ENCODE assay signal across 13 cellular contexts in genomic region chr14:24435192-24435810, GRCh38. TPM values are rescaled to one million over a fixed set of nuclear protein-coding genes. Genes with fewer than 3 reads are reported as not detected.
DNase-seq lines count a peak whose midpoint lies in the region; ATAC-seq and TF ChIP-seq lines count a peak whose summit lies in the region.
"Had no signal": no experiment of that assay in that cellular context is flagged by ENCODE, and none has a peak within 500 bp of the region (broad histone marks: within the 10 kb centered on the region; RNA-seq: fewer than 3 reads in every experiment).

No MANE protein-coding gene starts in this region.

- H3K4me3 ChIP-seq in Karpas-422 (ENCODE audit: low read length) (no peak overlapping the region), subcutaneous abdominal adipose tissue (ENCODE audit: low read depth in 1 of 5, low read length in 5 of 5) (no peak overlapping the region)
- H3K4me3 ChIP-seq: hepatocyte, tibial nerve had no signal

- no peaks in the 10 kb centered on the region for H3K9me3 ChIP-seq in Karpas-422 (ENCODE audit: low read length)
- H3K9me3 ChIP-seq in subcutaneous abdominal adipose tissue (ENCODE audit: control insufficient read depth in 5 of 5, low read length in 5 of 5): no peaks in the 10 kb centered on the region
- no peaks in the 10 kb centered on the region for H3K9me3 ChIP-seq in H9 (ENCODE audit: control insufficient read depth, low read depth, low read length)
- H3K9me3 ChIP-seq: tibial nerve had no signal

- no peak overlapping the region for H3K23ac ChIP-seq in H9 (ENCODE audit: insufficient read length, low read depth, low read length)

- peaks cover 61% of the 10 kb centered on the region for H3K36me3 Mint-ChIP-seq in activated naive CD4-positive, alpha-beta T cell treated with anti-CD3 and anti-CD28 coated beads, Interleukin-2, amount 10 ng/mL, durations not matched to agents 7 days and 5 days
- H3K36me3 Mint-ChIP-seq in immature natural killer cell: peaks cover 15 to 49% (median 22%) of the 10 kb centered on the region in 3 donors
- peaks cover 12 to 53% (median 51%) of the 10 kb centered on the region in 3 experiments; a peak in 6 of 7 replicates for H3K36me3 Mint-ChIP-seq in H9 (ENCODE audit: insufficient read depth in 1 of 3, low read depth in 3 of 3)

- no peak overlapping the region for H2AK5ac ChIP-seq in H9 (ENCODE audit: insufficient read length, low read length)

- H2BK15ac ChIP-seq in H9 (ENCODE audit: low read depth, low read length): no peak overlapping the region

- H3K36me3 ChIP-seq in Karpas-422 (ENCODE audit: insufficient read depth, low read length): peaks cover 41% of the 10 kb centered on the region; the same call in 1 of the 2 replicates
- peaks cover 21 to 74% (median 64%) of the 10 kb centered on the region in 5 donors for H3K36me3 ChIP-seq in subcutaneous abdominal adipose tissue (ENCODE audit: control insufficient read depth in 5 of 5, insufficient read depth in 5 of 5, low read length in 5 of 5)

- H3K27me3 Mint-ChIP-seq in activated naive CD4-positive, alpha-beta T cell treated with anti-CD3 and anti-CD28 coated beads, Interleukin-2, amount 10 ng/mL, durations not matched to agents 7 days and 5 days: no peaks in the 10 kb centered on the region
- H3K27me3 Mint-ChIP-seq in immature natural killer cell (ENCODE audit: low read depth in 3 of 3) (peaks cover 3 to 9% (median 5%) of the 10 kb centered on the region in 3 donors), H9 (ENCODE audit: low read depth) (no peaks in the 10 kb centered on the region)

- H3K79me1 ChIP-seq in H9 (ENCODE audit: insufficient read depth, low read depth, low read length, poor library complexity, severe bottlenecking): no peaks in the 10 kb centered on the region

- no peak overlapping the region for H2BK20ac ChIP-seq in H9 (ENCODE audit: low read depth, low read length, poor library complexity, severe bottlenecking)

- WGBS in H9 (ENCODE audit: extremely low coverage, insufficient read length, low lambda C conversion rate): no CpG with 5 or more reads among the region's 2 CpGs

- H3T11ph ChIP-seq in H9 (ENCODE audit: low read length): no peak overlapping the region

- no peak for TF ChIP-seq CTCF in H9 (conservative IDR thresholded peaks at IDR 0.05)

- H2BK5ac ChIP-seq in H9 (ENCODE audit: insufficient read length, low read length): no peak overlapping the region

- H3K56ac ChIP-seq in H9 (ENCODE audit: insufficient read length, low read depth, low read length): no peak overlapping the region

- no peak overlapping the region for H3K18ac ChIP-seq in H9 (ENCODE audit: insufficient read length, low read depth, low read length)

- peaks cover 12% of the 10 kb centered on the region for H3K79me2 ChIP-seq in Karpas-422 (ENCODE audit: low read length)
- H3K79me2 ChIP-seq in H9 (ENCODE audit: insufficient read depth, low read length): no peaks in the 10 kb centered on the region

- H3K27me3 ChIP-seq in Karpas-422 (ENCODE audit: low read length) (no peaks in the 10 kb centered on the region), subcutaneous abdominal adipose tissue (ENCODE audit: control insufficient read depth in 5 of 5, insufficient read depth in 4 of 5, low read length in 5 of 5) (no peaks in the 10 kb centered on the region), H9 (ENCODE audit: insufficient read depth, low read length) (no peaks in the 10 kb centered on the region)
- H3K27me3 ChIP-seq: hepatocyte, tibial nerve had no signal

- H4K20me1 ChIP-seq in Karpas-422 (ENCODE audit: insufficient read depth, low read depth, low read length) (peaks cover 4% of the 10 kb centered on the region; the same call in 1 of the 2 replicates), H9 (ENCODE audit: control insufficient read depth, insufficient read depth, insufficient read length) (peaks cover 2% of the 10 kb centered on the region)

- DNase-seq in activated naive CD4-positive, alpha-beta T cell treated with anti-CD3 and anti-CD28 coated beads, Interleukin-2, amount 10 ng/mL, durations not matched to agents 7 days and 5 days: no peak
- no peak for DNase-seq in activated naive CD4-positive, alpha-beta T cell treated with Interleukin-2 at 50 U/mL for 16 hours
- DNase-seq in Karpas-422: no peak
- DNase-seq in immature natural killer cell: no peak
- DNase-seq in H9: no peak
- DNase-seq: dermis blood vessel endothelial cell, NCI-H748 treated with DMSO at 0.1 percent for 48 hours, retina had no signal

- no peaks in the 10 kb centered on the region for H3K9me2 ChIP-seq in Karpas-422 (replicated peaks; ENCODE audit: insufficient read depth, low read length)

- no peak overlapping the region for H3K14ac ChIP-seq in H9 (ENCODE audit: insufficient read depth, low read length)

- H3K4me2 ChIP-seq in Karpas-422 (ENCODE audit: low read depth, low read length, poor library complexity, severe bottlenecking) (no peak overlapping the region), H9 (ENCODE audit: insufficient read depth, insufficient read length, low read length) (no peak overlapping the region)
- H3K4me2 ChIP-seq: hepatocyte had no signal

- H3K4me3 Mint-ChIP-seq in activated naive CD4-positive, alpha-beta T cell treated with anti-CD3 and anti-CD28 coated beads, Interleukin-2, amount 10 ng/mL, durations not matched to agents 7 days and 5 days: no peak overlapping the region
- no peak overlapping the region for H3K4me3 Mint-ChIP-seq in immature natural killer cell
- no peak overlapping the region for H3K4me3 Mint-ChIP-seq in H9

- no peak overlapping the region for H4K8ac ChIP-seq in H9 (replicated peaks; ENCODE audit: insufficient read length, low read depth, low read length)

- peak overlapping the region; percentile 6 for H3K27ac Mint-ChIP-seq in activated naive CD4-positive, alpha-beta T cell treated with anti-CD3 and anti-CD28 coated beads, Interleukin-2, amount 10 ng/mL, durations not matched to agents 7 days and 5 days
- H3K27ac Mint-ChIP-seq in immature natural killer cell: peak overlapping the region in 5 of 6 donors; percentile 6 to 58 (median 54)
- H3K27ac Mint-ChIP-seq in H9: no peak overlapping the region

- H3K27ac ChIP-seq in Karpas-422 (ENCODE audit: low read length) (0 out of 2 replicates have a peak overlapping the region, but pooled peaks have one; percentile 6), subcutaneous abdominal adipose tissue (ENCODE audit: low read depth, low read length) (peak overlapping the region; percentile 99), H9 (ENCODE audit: insufficient read length, low read depth, low read length) (no peak overlapping the region)
- H3K27ac ChIP-seq: hepatocyte had no signal

- CTCF ChIA-PET in activated naive CD4-positive, alpha-beta T cell treated with anti-CD3 and anti-CD28 coated beads, Interleukin-2, amount 10 ng/mL, durations not matched to agents 7 days and 5 days (lab: Charles Lee): interaction anchor here (1.0 to 17.5 kb wide), 8 partner anchors 69 to 221 kb away, joined by 3 to 557 read pairs (median 6); partner anchors contain the start of genes ADCY4, CHMP4A, CIDEB and RIPK3

- no peak for ATAC-seq in GM21825 (IDR thresholded peaks at IDR 0.05; ENCODE audit: unreplicated experiment)
- no peak for ATAC-seq in HG02981 (IDR thresholded peaks at IDR 0.05; ENCODE audit: unreplicated experiment)

- no peaks in the 10 kb centered on the region for H3K9me3 Mint-ChIP-seq in activated naive CD4-positive, alpha-beta T cell treated with anti-CD3 and anti-CD28 coated beads, Interleukin-2, amount 10 ng/mL, durations not matched to agents 7 days and 5 days
- no peaks in the 10 kb centered on the region for H3K9me3 Mint-ChIP-seq in immature natural killer cell
- no peaks in the 10 kb centered on the region for H3K9me3 Mint-ChIP-seq in H9

- H3K4me1 ChIP-seq in Karpas-422 (ENCODE audit: low read length): peaks cover 44% of the 10 kb centered on the region
- peaks cover 15 to 82% (median 61%) of the 10 kb centered on the region in 5 donors for H3K4me1 ChIP-seq in subcutaneous abdominal adipose tissue (ENCODE audit: control insufficient read depth in 5 of 5, insufficient read depth in 5 of 5, low read length in 5 of 5)
- H3K4me1 ChIP-seq in H9 (ENCODE audit: insufficient read depth, low read length): peaks cover 3% of the 10 kb centered on the region; the same call in 1 of the 2 replicates

- H2BK120ac ChIP-seq in H9 (ENCODE audit: low read depth, low read length, poor library complexity, severe bottlenecking): no peak overlapping the region

- H3K4me1 Mint-ChIP-seq in activated naive CD4-positive, alpha-beta T cell treated with anti-CD3 and anti-CD28 coated beads, Interleukin-2, amount 10 ng/mL, durations not matched to agents 7 days and 5 days: peaks cover 71% of the 10 kb centered on the region
- H3K4me1 Mint-ChIP-seq in immature natural killer cell: peaks cover 48 to 56% of the 10 kb centered on the region in 2 donors
- peaks cover 13 to 15% of the 10 kb centered on the region in 2 experiments for H3K4me1 Mint-ChIP-seq in H9

- peaks cover 6% of the 10 kb centered on the region for H3K23me2 ChIP-seq in H9 (ENCODE audit: insufficient read length, low read depth, low read length, poor library complexity, severe bottlenecking)

- H4K5ac ChIP-seq in H9 (ENCODE audit: insufficient read length, low read depth, low read length): no peak overlapping the region

- H2BK12ac ChIP-seq in H9 (ENCODE audit: insufficient read length, low read depth, low read length): no peak overlapping the region

- H3K9ac ChIP-seq in Karpas-422 (ENCODE audit: low read length): no peak overlapping the region
- peak overlapping the region in 2 of 5 donors; percentile 0 to 5 for H3K9ac ChIP-seq in subcutaneous abdominal adipose tissue (ENCODE audit: low read length in 5 of 5)
- H3K9ac ChIP-seq in H9 (ENCODE audit: extremely low read depth, insufficient read length, low read length): no peak overlapping the region

- no peak overlapping the region for H3K4ac ChIP-seq in H9 (ENCODE audit: low read depth, low read length)

- H2AFZ ChIP-seq in Karpas-422 (ENCODE audit: low read length): no peak overlapping the region
- no peak overlapping the region for H2AFZ ChIP-seq in H9 (ENCODE audit: low read length)
- H2AFZ ChIP-seq: hepatocyte had no signal

- H4K91ac ChIP-seq in H9 (ENCODE audit: insufficient read length, low read depth, low read length): no peak overlapping the region

RNA-seq across cellular contexts. Expression of gene KHNYN, which starts 5.5 kb away (rescaled TPM):
- total RNA-seq in Karpas-422 (2014; rRNA removed; shearing (Covaris generic); ENCODE audit: low replicate concordance): 50.8 and 109 TPM in 2 replicates
- polyA plus RNA-seq in immature natural killer cell: 10 to 100 TPM; 12.5 to 28.0 (median 25.6) TPM
- total RNA-seq in H9 (2021): 30.0 and 31.3 TPM in 2 replicates

RNA-seq across cellular contexts. Expression of gene CBLN3, which starts 5.8 kb away (rescaled TPM):
- total RNA-seq in Karpas-422 (2014; rRNA removed; shearing (Covaris generic); ENCODE audit: low replicate concordance): 1.1 and 3.6 TPM in 2 replicates
- polyA plus RNA-seq in immature natural killer cell: not detected
- 0.39 and 0.44 TPM in 2 replicates for total RNA-seq in H9 (2021)

RNA-seq across cellular contexts. Expression of gene SDR39U1, which starts 7.3 kb away (rescaled TPM):
- 53.3 and 77.2 TPM in 2 replicates for total RNA-seq in Karpas-422 (2014; rRNA removed; shearing (Covaris generic); ENCODE audit: low replicate concordance)
- 10 to 100 TPM; 62.2 to 91.2 (median 82.6) TPM for polyA plus RNA-seq in immature natural killer cell
- 56.2 and 65.0 TPM in 2 replicates for total RNA-seq in H9 (2021)

RNA-seq across cellular contexts. Expression of gene NYNRIN, which starts 36.5 kb away (rescaled TPM):
- not detected in 2 replicates for total RNA-seq in Karpas-422 (2014; rRNA removed; shearing (Covaris generic); ENCODE audit: low replicate concordance)
- polyA plus RNA-seq in immature natural killer cell: under 1 TPM in 2 of 3 donors, not detected in 1; 0.18 TPM
- total RNA-seq in H9 (2021): 18.1 and 18.7 TPM in 2 replicates

Comparison
In these comparisons a context has a peak if more than half of its experiments do, and no peak if none do; other contexts are left out.
1. H3K27ac Mint-ChIP-seq: peak in activated naive CD4-positive, alpha-beta T cell treated with anti-CD3 and anti-CD28 coated beads, Interleukin-2, amount 10 ng/mL, durations not matched to agents 7 days and 5 days (single experiment) and immature natural killer cell (5 of 6); none in H9 (0 of 3).